Comparison of ENCODE assay signal across 12 cellular contexts in genomic region chr1:77831976-77832695, GRCh38. TPM values are rescaled to one million over a fixed set of nuclear protein-coding genes. Genes with fewer than 3 reads are reported as not detected.
DNase-seq lines count a peak whose midpoint lies in the region; ATAC-seq and TF ChIP-seq lines count a peak whose summit lies in the region.
"Had no signal": no experiment of that assay in that cellular context is flagged by ENCODE, and none has a peak within 500 bp of the region (broad histone marks: within the 10 kb centered on the region; RNA-seq: fewer than 3 reads in every experiment).

No MANE protein-coding gene starts in this region.

- H3K27me3 ChIP-seq in esophagus muscularis mucosa (no peaks in the 10 kb centered on the region), muscle layer of duodenum (ENCODE audit: low read depth, low read length) (no peaks in the 10 kb centered on the region)
- H3K27me3 ChIP-seq: BLaER1 had no signal

- no peak overlapping the region for H3K27ac Mint-ChIP-seq in activated naive CD4-positive, alpha-beta T cell treated with anti-CD3 and anti-CD28 coated beads, Interleukin-2, amount 10 ng/mL, durations not matched to agents 7 days and 5 days
- H3K27ac Mint-ChIP-seq in natural killer cell treated with Interleukin-12 subunit alpha and Interleukin-12 subunit beta and Interleukin-15 and Interleukin-18, amount 100 ng/mL, for 72 hours: no peak overlapping the region
- H3K27ac Mint-ChIP-seq: activated naive CD4-positive, alpha-beta T cell treated with anti-CD3 and anti-CD28 coated beads for 36 hours had no signal

- TF ChIP-seq EP300 in esophagus muscularis mucosa (IDR thresholded peaks at IDR 0.05): no peak

- H3K9me3 Mint-ChIP-seq in activated naive CD4-positive, alpha-beta T cell treated with anti-CD3 and anti-CD28 coated beads, Interleukin-2, amount 10 ng/mL, durations not matched to agents 7 days and 5 days: no peaks in the 10 kb centered on the region
- no peaks in the 10 kb centered on the region for H3K9me3 Mint-ChIP-seq in natural killer cell treated with Interleukin-12 subunit alpha and Interleukin-12 subunit beta and Interleukin-15 and Interleukin-18, amount 100 ng/mL, for 72 hours
- H3K9me3 Mint-ChIP-seq: activated naive CD4-positive, alpha-beta T cell treated with anti-CD3 and anti-CD28 coated beads for 36 hours had no signal

- H3K36me3 Mint-ChIP-seq in activated naive CD4-positive, alpha-beta T cell treated with anti-CD3 and anti-CD28 coated beads, Interleukin-2, amount 10 ng/mL, durations not matched to agents 7 days and 5 days: peaks cover 21% of the 10 kb centered on the region
- H3K36me3 Mint-ChIP-seq in natural killer cell treated with Interleukin-12 subunit alpha and Interleukin-12 subunit beta and Interleukin-15 and Interleukin-18, amount 100 ng/mL, for 72 hours: no peaks in the 10 kb centered on the region

- TF ChIP-seq CTCF in 22Rv1 (IDR thresholded peaks at IDR 0.05) (no peak), esophagus muscularis mucosa (IDR thresholded peaks at IDR 0.05) (no peak)

- H3K36me3 ChIP-seq in esophagus muscularis mucosa (no peaks in the 10 kb centered on the region), muscle layer of duodenum (ENCODE audit: control insufficient read depth in 1 of 2, insufficient read depth in 2 of 2, low read length in 2 of 2) (peaks cover 0 to 31% of the 10 kb centered on the region in 2 donors)

- CTCF ChIA-PET in activated naive CD4-positive, alpha-beta T cell treated with anti-CD3 and anti-CD28 coated beads, Interleukin-2, amount 10 ng/mL, durations not matched to agents 7 days and 5 days (lab: Charles Lee): no interaction called here

- no peak for ATAC-seq in natural killer cell treated with Interleukin-12 subunit alpha and Interleukin-12 subunit beta and Interleukin-15 and Interleukin-18, amount 100 ng/mL, for 72 hours

- H3K27ac ChIP-seq in 22Rv1 (peak overlapping the region; percentile 38), esophagus muscularis mucosa (replicated peaks in 1 of 4) (peak overlapping the region; percentile 90 to 92 (median 90)), muscle layer of duodenum (ENCODE audit: low read length) (peak overlapping the region; percentile 55)
- H3K27ac ChIP-seq: BLaER1 had no signal

- no peaks in the 10 kb centered on the region for H3K27me3 Mint-ChIP-seq in activated naive CD4-positive, alpha-beta T cell treated with anti-CD3 and anti-CD28 coated beads, Interleukin-2, amount 10 ng/mL, durations not matched to agents 7 days and 5 days
- no peaks in the 10 kb centered on the region for H3K27me3 Mint-ChIP-seq in natural killer cell treated with Interleukin-12 subunit alpha and Interleukin-12 subunit beta and Interleukin-15 and Interleukin-18, amount 100 ng/mL, for 72 hours

- DNase-seq in NCI-H69 (lab: John Stamatoyannopoulos, UW): peak; percentile 2
- no peak for DNase-seq in esophagus muscularis mucosa (ENCODE audit: extremely low spot score)
- no peak for DNase-seq in GM03348 (ENCODE audit: low spot score)
- no peak for DNase-seq in activated naive CD4-positive, alpha-beta T cell treated with anti-CD3 and anti-CD28 coated beads, Interleukin-2, amount 10 ng/mL, durations not matched to agents 7 days and 5 days
- DNase-seq in natural killer cell treated with Interleukin-12 subunit alpha and Interleukin-12 subunit beta and Interleukin-15 and Interleukin-18, amount 100 ng/mL, for 72 hours (ENCODE audit: low spot score): no peak
- no peak for DNase-seq in NCI-H2029 (lab: John Stamatoyannopoulos, UW)
- DNase-seq: activated naive CD4-positive, alpha-beta T cell treated with anti-CD3 and anti-CD28 coated beads for 36 hours; NCI-H524; substantia nigra had no signal

- no peak for TF ChIP-seq POLR2A in esophagus muscularis mucosa (IDR thresholded peaks at IDR 0.05; ENCODE audit: low read depth)

- H3K4me3 ChIP-seq in esophagus muscularis mucosa: no peak overlapping the region
- no peak overlapping the region for H3K4me3 ChIP-seq in muscle layer of duodenum (ENCODE audit: low read depth in 1 of 2, low read length in 2 of 2)
- H3K4me3 ChIP-seq: BLaER1 had no signal

- H3K9me3 ChIP-seq in esophagus muscularis mucosa: no peaks in the 10 kb centered on the region
- no peaks in the 10 kb centered on the region for H3K9me3 ChIP-seq in muscle layer of duodenum (ENCODE audit: control insufficient read depth in 1 of 2, low read length in 2 of 2)
- H3K9me3 ChIP-seq: BLaER1 had no signal

- peaks cover 4% of the 10 kb centered on the region for H3K4me1 Mint-ChIP-seq in activated naive CD4-positive, alpha-beta T cell treated with anti-CD3 and anti-CD28 coated beads, Interleukin-2, amount 10 ng/mL, durations not matched to agents 7 days and 5 days
- H3K4me1 Mint-ChIP-seq in natural killer cell treated with Interleukin-12 subunit alpha and Interleukin-12 subunit beta and Interleukin-15 and Interleukin-18, amount 100 ng/mL, for 72 hours (ENCODE audit: low read depth in 2 of 2): peaks cover 3 to 6% of the 10 kb centered on the region in 2 donors

- H3K4me1 ChIP-seq in esophagus muscularis mucosa (peaks cover 41 to 85% (median 76%) of the 10 kb centered on the region in 4 donors), muscle layer of duodenum (ENCODE audit: control insufficient read depth in 1 of 2, insufficient read depth in 2 of 2, low read length in 2 of 2) (peaks cover 4 to 35% of the 10 kb centered on the region in 2 donors)

- intact Hi-C loops in esophagus muscularis mucosa (cut with DNase I): loop anchor here (2.0 kb wide), 1 partner anchor 57 kb away; the partner anchor contains the start of gene NEXN

- WGBS in esophagus muscularis mucosa: 20% methylated on average over 2 of the region's 2 CpGs

- H3K4me3 Mint-ChIP-seq in activated naive CD4-positive, alpha-beta T cell treated with anti-CD3 and anti-CD28 coated beads, Interleukin-2, amount 10 ng/mL, durations not matched to agents 7 days and 5 days: no peak overlapping the region
- no peak overlapping the region for H3K4me3 Mint-ChIP-seq in natural killer cell treated with Interleukin-12 subunit alpha and Interleukin-12 subunit beta and Interleukin-15 and Interleukin-18, amount 100 ng/mL, for 72 hours
- H3K4me3 Mint-ChIP-seq: activated naive CD4-positive, alpha-beta T cell treated with anti-CD3 and anti-CD28 coated beads for 36 hours had no signal

RNA-seq across cellular contexts. Expression of gene MIGA1, which starts 52.7 kb away (rescaled TPM):
- 10 to 100 TPM; 13.8 to 18.7 (median 16.1) TPM for total RNA-seq in esophagus muscularis mucosa
- total RNA-seq in natural killer cell treated with Interleukin-12 subunit alpha and Interleukin-12 subunit beta and Interleukin-15 and Interleukin-18, amount 100 ng/mL, for 72 hours: 10 to 100 TPM; 13.3 to 14.0 TPM

RNA-seq across cellular contexts. Expression of gene NEXN, which starts 56.3 kb away (rescaled TPM):
- 100 to 1,000 TPM; 153 to 272 (median 240) TPM for total RNA-seq in esophagus muscularis mucosa
- total RNA-seq in natural killer cell treated with Interleukin-12 subunit alpha and Interleukin-12 subunit beta and Interleukin-15 and Interleukin-18, amount 100 ng/mL, for 72 hours: not detected

Comparison
In these comparisons a context has a peak if more than half of its experiments do, and no peak if none do; other contexts are left out.
1. H3K27ac ChIP-seq: peak in every context shown above with its lines; median percentile 90 in esophagus muscularis mucosa; 55 in muscle layer of duodenum; 38 in 22Rv1.
2. RNA of gene NEXN, which starts 56.3 kb away (total RNA-seq): 153 to 272 TPM in esophagus muscularis mucosa; not detected in natural killer cell treated with Interleukin-12 subunit alpha and Interleukin-12 subunit beta and Interleukin-15 and Interleukin-18, amount 100 ng/mL, for 72 hours; every median in the first group is over 100 times any median in the second.